In genomic region chr7:132511387-132511786, GRCh38 we compare ENCODE assay signal across 33 cellular contexts.
A peak's percentile ranks its signal among the peaks of the same experiment; 100 is the strongest.
DNase-seq lines count a peak whose midpoint lies in the region; ATAC-seq, FAIRE-seq and TF ChIP-seq lines count a peak whose summit lies in the region.
"Had no signal": no experiment of that assay in that cellular context is flagged by ENCODE, and none has a peak within 500 bp of the region (broad histone marks: within the 10 kb centered on the region; RNA-seq: fewer than 3 reads in every experiment).

No MANE protein-coding gene starts in this region.

- peaks cover 55% of the 10 kb centered on the region for H3K36me3 Mint-ChIP-seq in activated CD8-positive, alpha-beta T cell treated with anti-CD3 and anti-CD28 coated beads, Interleukin-2, amount 10 ng/mL, durations not matched to agents 7 days and 5 days (ENCODE audit: low read depth)
- H3K36me3 Mint-ChIP-seq: CD4-positive, alpha-beta memory T cell; IgD-negative memory B cell had no signal

- FAIRE-seq in D721Med (lab: Jason Lieb, UNC) = peak; percentile 99
- FAIRE-seq in kidney (lab: Jason Lieb, UNC) = no peak
- FAIRE-seq: A549, GM12878, RCC 7860 had no signal

- H3K36me3 ChIP-seq in BLaER1 (no peaks in the 10 kb centered on the region), kidney (ENCODE audit: control insufficient read depth in 1 of 2, insufficient read depth in 2 of 2, low read length in 2 of 2) (no peaks in the 10 kb centered on the region)
- H3K36me3 ChIP-seq: HAP-1 had no signal

- peaks cover 47% of the 10 kb centered on the region for H3K4me1 Mint-ChIP-seq in activated CD8-positive, alpha-beta T cell treated with anti-CD3 and anti-CD28 coated beads, Interleukin-2, amount 10 ng/mL, durations not matched to agents 7 days and 5 days (ENCODE audit: low read depth)
- H3K4me1 Mint-ChIP-seq: IgD-negative memory B cell had no signal

- H3K4me2 ChIP-seq in BLaER1 = peak overlapping the region; percentile 83; the same call in 1 of the 2 replicates
- H3K4me2 ChIP-seq: A549, GM23338 had no signal

- H3K9me3 ChIP-seq in BLaER1 = no peaks in the 10 kb centered on the region
- no peaks in the 10 kb centered on the region for H3K9me3 ChIP-seq in kidney (ENCODE audit: control insufficient read depth in 1 of 2, low read length in 2 of 2)
- H3K9me3 ChIP-seq: A549, HAP-1 had no signal

- no peaks in the 10 kb centered on the region for H4K20me1 ChIP-seq in BLaER1

- POLR2A ChIA-PET in activated CD8-positive, alpha-beta T cell treated with anti-CD3 and anti-CD28 coated beads, Interleukin-2, amount 10 ng/mL, durations not matched to agents 7 days and 5 days (lab: Charles Lee) = interaction anchor here (0.6 kb wide), 2 partner anchors 65 to 1149 kb away, joined by 3 read pairs; no protein-coding TSS in a partner anchor

- H3K27ac Mint-ChIP-seq in activated CD8-positive, alpha-beta T cell treated with anti-CD3 and anti-CD28 coated beads, Interleukin-2, amount 10 ng/mL, durations not matched to agents 7 days and 5 days = peak overlapping the region; percentile 54
- H3K27ac Mint-ChIP-seq: GM23338, HFFc6, IgD-negative memory B cell had no signal

- TF ChIP-seq CTCF in D721Med (IDR thresholded peaks at IDR 0.05; ENCODE audit: insufficient read depth, missing control alignments) (no peak), kidney (IDR thresholded peaks at IDR 0.05; ENCODE audit: borderline replicate concordance, extremely low read depth, insufficient read depth) (no peak)

- no peaks in the 10 kb centered on the region for H3K9me3 Mint-ChIP-seq in activated CD8-positive, alpha-beta T cell treated with anti-CD3 and anti-CD28 coated beads, Interleukin-2, amount 10 ng/mL, durations not matched to agents 7 days and 5 days (ENCODE audit: insufficient read depth)
- H3K9me3 Mint-ChIP-seq: GM23338, HFFc6 had no signal

- H3K9ac ChIP-seq in BLaER1 (no peak overlapping the region), kidney (ENCODE audit: low read length in 2 of 2) (no peak overlapping the region)

- intact Hi-C loops in kidney (cut with DNase I) = no loop called here

- H3K27me3 ChIP-seq in BLaER1 = no peaks in the 10 kb centered on the region

- H3K27ac ChIP-seq in BLaER1 = no peak overlapping the region
- H3K27ac ChIP-seq in kidney (ENCODE audit: low read depth in 2 of 2, low read length in 2 of 2) = no peak overlapping the region
- H3K27ac ChIP-seq: A549 had no signal

- DNase-seq in D721Med (ENCODE audit: insufficient read length, low spot score) = peak; percentile 44
- peak; percentile 85 for DNase-seq in NCI-H82 treated with DMSO at 0.1 percent for 48 hours (lab: John Stamatoyannopoulos, UW; ENCODE audit: unreplicated experiment)
- DNase-seq in activated CD8-positive, alpha-beta T cell treated with anti-CD3 and anti-CD28 coated beads, Interleukin-2, amount 10 ng/mL, durations not matched to agents 7 days and 5 days = no peak
- no peak for DNase-seq in stimulated activated CD4-positive, alpha-beta T cell treated with anti-CD3 and anti-CD28 coated beads, Interleukin-2, amount 100 ng/mL, for 48 hours
- no peak for DNase-seq in NCI-H446 treated with DMSO at 0.1 percent for 48 hours (lab: John Stamatoyannopoulos, UW)
- no peak for DNase-seq in kidney
- DNase-seq: AML-193; C1 segment of cervical spinal cord; CD4-positive, alpha-beta memory T cell; COR-L47; DMS 273 treated with DMSO at 0.1 percent for 48 hours; DMS79; EL; GDM1; HFFc6; Karpas-422; NCI-H1092 treated with DMSO at 0.1 percent for 48 hours; NCI-H1436; NCI-H187; NCI-H2081 treated with DMSO at 0.1 percent for 48 hours; NCI-H2171; NCI-H226; NCI-H510A treated with DMSO at 0.1 percent for 48 hours; NCI-H774; OCI-M1 had no signal

- H3K4me3 Mint-ChIP-seq in activated CD8-positive, alpha-beta T cell treated with anti-CD3 and anti-CD28 coated beads, Interleukin-2, amount 10 ng/mL, durations not matched to agents 7 days and 5 days = no peak overlapping the region
- H3K4me3 Mint-ChIP-seq: CD4-positive, alpha-beta memory T cell; GM23338; HFFc6; IgD-negative memory B cell had no signal

- no peak overlapping the region for H3K4me3 ChIP-seq in BLaER1
- H3K4me3 ChIP-seq in kidney (ENCODE audit: low read length in 2 of 2) = no peak overlapping the region
- H3K4me3 ChIP-seq: A549, GM12878, GM23338, HAP-1 had no signal

- ATAC-seq in activated CD8-positive, alpha-beta T cell treated with anti-CD3 and anti-CD28 coated beads, Interleukin-2, amount 10 ng/mL, durations not matched to agents 7 days and 5 days = peak; percentile 46
- ATAC-seq: A549, GM12878, GM23338, SK-N-SH treated with all-trans-retinoic acid at 6 μM for 48 hours had no signal

- no peaks in the 10 kb centered on the region for H3K27me3 Mint-ChIP-seq in activated CD8-positive, alpha-beta T cell treated with anti-CD3 and anti-CD28 coated beads, Interleukin-2, amount 10 ng/mL, durations not matched to agents 7 days and 5 days (ENCODE audit: low read depth)
- H3K27me3 Mint-ChIP-seq: CD4-positive, alpha-beta memory T cell had no signal

- H3K4me1 ChIP-seq in BLaER1 (peaks cover 37% of the 10 kb centered on the region), kidney (ENCODE audit: control insufficient read depth in 1 of 2, insufficient read depth in 1 of 2, low read depth in 1 of 2, low read length in 2 of 2) (no peaks in the 10 kb centered on the region)
- H3K4me1 ChIP-seq: A549, HAP-1 had no signal

- CTCF ChIA-PET in activated CD8-positive, alpha-beta T cell treated with anti-CD3 and anti-CD28 coated beads, Interleukin-2, amount 10 ng/mL, durations not matched to agents 7 days and 5 days (lab: Charles Lee) = interaction anchor here (1.0 to 2.1 kb wide), 4 partner anchors 10 to 117 kb away, joined by 3 to 8 read pairs (median 4); no protein-coding TSS in a partner anchor

Comparison
In these comparisons a context has a peak if more than half of its experiments do, and no peak if none do; other contexts are left out.
1. DNase-seq: peak in D721Med (single experiment) and NCI-H82 treated with DMSO at 0.1 percent for 48 hours (single experiment); none in activated CD8-positive, alpha-beta T cell treated with anti-CD3 and anti-CD28 coated beads, Interleukin-2, amount 10 ng/mL, durations not matched to agents 7 days and 5 days (single experiment), stimulated activated CD4-positive, alpha-beta T cell treated with anti-CD3 and anti-CD28 coated beads, Interleukin-2, amount 100 ng/mL, for 48 hours (0 of 2), NCI-H446 treated with DMSO at 0.1 percent for 48 hours (single experiment) and kidney (single experiment).